ENCODE assay signal across 1 cellular context in the genomic region with DNA sequence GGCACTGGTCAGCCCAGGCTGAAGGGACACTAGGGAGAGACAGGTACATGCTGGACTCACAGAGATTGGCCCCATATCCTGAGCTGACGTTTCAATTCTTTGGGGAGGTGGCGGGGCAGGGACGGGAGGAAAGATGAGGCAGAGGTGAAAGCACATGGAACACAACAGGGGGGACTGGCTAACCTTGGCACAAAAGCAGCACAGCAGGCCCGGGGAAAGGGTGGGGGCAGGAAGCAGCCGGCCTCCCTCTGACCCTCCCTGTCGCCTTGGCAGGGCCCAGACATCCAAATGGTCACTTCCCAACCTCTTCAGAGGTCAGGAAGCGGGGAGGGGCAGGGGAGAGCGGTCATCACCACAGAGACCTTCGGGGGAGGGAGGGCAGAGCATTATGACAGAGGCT.
TF ChIP-seq lines count a peak whose summit lies in the region.

No MANE protein-coding gene starts in this region.

TF ChIP-seq in liver, 16 proteins besides CTCF, POLR2A, EP300 and RAD21 (continued from another document):
- TF ChIP-seq, protein P1, sequence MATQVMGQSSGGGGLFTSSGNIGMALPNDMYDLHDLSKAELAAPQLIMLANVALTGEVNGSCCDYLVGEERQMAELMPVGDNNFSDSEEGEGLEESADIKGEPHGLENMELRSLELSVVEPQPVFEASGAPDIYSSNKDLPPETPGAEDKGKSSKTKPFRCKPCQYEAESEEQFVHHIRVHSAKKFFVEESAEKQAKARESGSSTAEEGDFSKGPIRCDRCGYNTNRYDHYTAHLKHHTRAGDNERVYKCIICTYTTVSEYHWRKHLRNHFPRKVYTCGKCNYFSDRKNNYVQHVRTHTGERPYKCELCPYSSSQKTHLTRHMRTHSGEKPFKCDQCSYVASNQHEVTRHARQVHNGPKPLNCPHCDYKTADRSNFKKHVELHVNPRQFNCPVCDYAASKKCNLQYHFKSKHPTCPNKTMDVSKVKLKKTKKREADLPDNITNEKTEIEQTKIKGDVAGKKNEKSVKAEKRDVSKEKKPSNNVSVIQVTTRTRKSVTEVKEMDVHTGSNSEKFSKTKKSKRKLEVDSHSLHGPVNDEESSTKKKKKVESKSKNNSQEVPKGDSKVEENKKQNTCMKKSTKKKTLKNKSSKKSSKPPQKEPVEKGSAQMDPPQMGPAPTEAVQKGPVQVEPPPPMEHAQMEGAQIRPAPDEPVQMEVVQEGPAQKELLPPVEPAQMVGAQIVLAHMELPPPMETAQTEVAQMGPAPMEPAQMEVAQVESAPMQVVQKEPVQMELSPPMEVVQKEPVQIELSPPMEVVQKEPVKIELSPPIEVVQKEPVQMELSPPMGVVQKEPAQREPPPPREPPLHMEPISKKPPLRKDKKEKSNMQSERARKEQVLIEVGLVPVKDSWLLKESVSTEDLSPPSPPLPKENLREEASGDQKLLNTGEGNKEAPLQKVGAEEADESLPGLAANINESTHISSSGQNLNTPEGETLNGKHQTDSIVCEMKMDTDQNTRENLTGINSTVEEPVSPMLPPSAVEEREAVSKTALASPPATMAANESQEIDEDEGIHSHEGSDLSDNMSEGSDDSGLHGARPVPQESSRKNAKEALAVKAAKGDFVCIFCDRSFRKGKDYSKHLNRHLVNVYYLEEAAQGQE (IDR thresholded peaks at IDR 0.05) = no peak
- TF ChIP-seq FOXA1 (IDR thresholded peaks at IDR 0.05) (no peak), HNF4G (IDR thresholded peaks at IDR 0.05) (no peak), HNF4A (conservative IDR thresholded peaks at IDR 0.05) (no peak), SP1 (IDR thresholded peaks at IDR 0.05) (peak; percentile 45), TAF1 (conservative IDR thresholded peaks at IDR 0.05) (no peak), YY1 (IDR thresholded peaks at IDR 0.05) (no peak), JUND (IDR thresholded peaks at IDR 0.05) (no peak), FOXA2 (IDR thresholded peaks at IDR 0.05) (no peak)
- TF ChIP-seq, protein P2, sequence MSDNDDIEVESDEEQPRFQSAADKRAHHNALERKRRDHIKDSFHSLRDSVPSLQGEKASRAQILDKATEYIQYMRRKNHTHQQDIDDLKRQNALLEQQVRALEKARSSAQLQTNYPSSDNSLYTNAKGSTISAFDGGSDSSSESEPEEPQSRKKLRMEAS (IDR thresholded peaks at IDR 0.05) = no peak
